ENCODE assay signal across 21 cellular contexts in the genomic region with DNA sequence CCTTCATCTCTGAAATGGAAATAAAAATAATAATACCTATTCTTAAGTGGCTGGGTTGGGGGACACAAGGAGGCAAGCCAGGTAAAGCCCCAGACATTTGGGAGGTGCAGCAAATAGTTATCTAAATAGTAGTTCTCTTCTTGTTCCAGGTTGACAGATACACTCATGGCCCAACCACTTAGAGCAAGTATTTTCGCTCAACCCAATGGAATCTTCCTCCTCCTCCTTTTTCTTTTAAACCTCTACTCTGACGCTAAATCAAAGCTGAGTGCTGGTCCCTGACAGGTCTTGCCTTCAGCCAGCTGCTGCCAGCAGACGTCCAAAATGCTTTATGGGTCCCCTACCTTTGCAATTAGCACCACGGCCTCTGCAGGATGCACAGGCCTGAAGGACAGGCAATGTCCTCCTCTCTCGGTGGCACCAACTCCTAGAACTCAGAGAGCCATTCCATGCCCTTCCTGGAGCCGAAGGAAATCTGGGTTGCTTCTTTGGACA.
DNase-seq lines count a peak whose midpoint lies in the region; ATAC-seq and TF ChIP-seq lines count a peak whose summit lies in the region.
"Had no signal": no experiment of that assay in that cellular context is flagged by ENCODE, and none has a peak within 500 bp of the region (broad histone marks: within the 10 kb centered on the region; RNA-seq: fewer than 3 reads in every experiment).

No MANE protein-coding gene starts in this region.

- no peaks in the 10 kb centered on the region for H3K9me2 ChIP-seq in Karpas-422 (replicated peaks; ENCODE audit: insufficient read depth, low read length)
- H3K9me2 ChIP-seq: SK-N-SH had no signal

- H3K4me2 ChIP-seq in neural progenitor cell (no peak overlapping the region), Karpas-422 (ENCODE audit: low read depth, low read length, poor library complexity, severe bottlenecking) (no peak overlapping the region)
- H3K4me2 ChIP-seq: SK-N-SH had no signal

- H2AFZ ChIP-seq in neural progenitor cell (replicated peaks) (no peak overlapping the region), Karpas-422 (ENCODE audit: low read length) (no peak overlapping the region)

- ATAC-seq in left cardiac atrium (no peak), foreskin keratinocyte (no peak), lower lobe of right lung (no peak)
- ATAC-seq: PC-3 had no signal

- no peak for TF ChIP-seq POLR2A in uterus (IDR thresholded peaks at IDR 0.05)

- DNase-seq in left ventricle myocardium inferior (no peak), left cardiac atrium (no peak), islet precursor cell (peak; percentile 70), neural progenitor cell (ENCODE audit: low spot score) (no peak), uterus (no peak), foreskin keratinocyte (no peak), Karpas-422 (no peak), lower lobe of right lung (no peak)
- DNase-seq: DMS53, KBM-7, NCI-H1048, NCI-H1417 treated with DMSO at 0.1 percent for 48 hours, NCI-H187, NCI-H2081 treated with DMSO at 0.1 percent for 48 hours, NCI-H2171 treated with DMSO at 0.1 percent for 48 hours, NCI-H510A treated with DMSO at 0.1 percent for 48 hours, NCI-H774, PC-3, SK-N-SH had no signal

- H3K27ac Mint-ChIP-seq in neural progenitor cell: peak overlapping the region; percentile 26

- H4K20me1 ChIP-seq in neural progenitor cell (ENCODE audit: low read depth) (no peaks in the 10 kb centered on the region), Karpas-422 (ENCODE audit: insufficient read depth, low read depth, low read length) (no peaks in the 10 kb centered on the region)

- no peaks in the 10 kb centered on the region for H3K79me2 ChIP-seq in neural progenitor cell (ENCODE audit: low read depth)
- no peaks in the 10 kb centered on the region for H3K79me2 ChIP-seq in Karpas-422 (ENCODE audit: low read length)

- H3K9me3 ChIP-seq in left ventricle myocardium inferior (replicated peaks) (no peaks in the 10 kb centered on the region), neural progenitor cell (ENCODE audit: low read depth) (no peaks in the 10 kb centered on the region), uterus (no peaks in the 10 kb centered on the region), Karpas-422 (ENCODE audit: low read length) (no peaks in the 10 kb centered on the region), lower lobe of right lung (no peaks in the 10 kb centered on the region)
- H3K9me3 ChIP-seq: HAP-1, SK-N-SH had no signal

- H3K27ac ChIP-seq in left ventricle myocardium inferior (replicated peaks) (peak overlapping the region; percentile 77), neural progenitor cell (no peak overlapping the region), uterus (peak overlapping the region; percentile 20 to 81), foreskin keratinocyte (no peak overlapping the region), Karpas-422 (ENCODE audit: low read length) (no peak overlapping the region), lower lobe of right lung (no peak overlapping the region)
- H3K27ac ChIP-seq: 22Rv1 had no signal

- no peak overlapping the region for H3K9ac ChIP-seq in neural progenitor cell
- no peak overlapping the region for H3K9ac ChIP-seq in Karpas-422 (ENCODE audit: low read length)
- H3K9ac ChIP-seq: SK-N-SH had no signal

- no peak overlapping the region for H3K4me3 ChIP-seq in left ventricle myocardium inferior
- H3K4me3 ChIP-seq in neural progenitor cell: no peak overlapping the region
- no peak overlapping the region for H3K4me3 ChIP-seq in uterus
- no peak overlapping the region for H3K4me3 ChIP-seq in Karpas-422 (ENCODE audit: low read length)
- H3K4me3 ChIP-seq in lower lobe of right lung: no peak overlapping the region
- H3K4me3 ChIP-seq: HAP-1 had no signal

- H3K4me1 ChIP-seq in left ventricle myocardium inferior (peaks cover 33% of the 10 kb centered on the region), neural progenitor cell (no peaks in the 10 kb centered on the region), uterus (no peaks in the 10 kb centered on the region), foreskin keratinocyte (peaks cover 6% of the 10 kb centered on the region), Karpas-422 (ENCODE audit: low read length) (peaks cover 6% of the 10 kb centered on the region; the same call in 1 of the 2 replicates), lower lobe of right lung (peaks cover 24% of the 10 kb centered on the region)

- H3K36me3 Mint-ChIP-seq in neural progenitor cell: no peaks in the 10 kb centered on the region

- H3K36me3 ChIP-seq in left ventricle myocardium inferior: no peaks in the 10 kb centered on the region
- no peaks in the 10 kb centered on the region for H3K36me3 ChIP-seq in neural progenitor cell
- no peaks in the 10 kb centered on the region for H3K36me3 ChIP-seq in uterus
- no peaks in the 10 kb centered on the region for H3K36me3 ChIP-seq in Karpas-422 (ENCODE audit: insufficient read depth, low read length)
- H3K36me3 ChIP-seq in lower lobe of right lung: no peaks in the 10 kb centered on the region
- H3K36me3 ChIP-seq: HAP-1 had no signal

- intact Hi-C loops in left ventricle myocardium inferior (cut with micrococcal nuclease) (no loop called here), left cardiac atrium (cut with DNase I) (no loop called here), uterus (cut with DNase I; ENCODE audit: low total_unique reads) (no loop called here), lower lobe of right lung (cut with DNase I) (no loop called here)

- peaks cover 19% of the 10 kb centered on the region for H3K27me3 Mint-ChIP-seq in neural progenitor cell (ENCODE audit: insufficient read depth, low read depth)

- no peak overlapping the region for H3K4me3 Mint-ChIP-seq in neural progenitor cell

- peaks cover 89% of the 10 kb centered on the region for H3K27me3 ChIP-seq in left ventricle myocardium inferior (ENCODE audit: low read depth)
- no peaks in the 10 kb centered on the region for H3K27me3 ChIP-seq in neural progenitor cell
- no peaks in the 10 kb centered on the region for H3K27me3 ChIP-seq in uterus
- H3K27me3 ChIP-seq in foreskin keratinocyte: no peaks in the 10 kb centered on the region
- H3K27me3 ChIP-seq in Karpas-422 (ENCODE audit: low read length): no peaks in the 10 kb centered on the region
- no peaks in the 10 kb centered on the region for H3K27me3 ChIP-seq in lower lobe of right lung (ENCODE audit: low read depth)

- no peaks in the 10 kb centered on the region for H3F3A ChIP-seq in neural progenitor cell (ENCODE audit: low read depth)

- peaks cover 45% of the 10 kb centered on the region for H3K4me1 Mint-ChIP-seq in neural progenitor cell

- TF ChIP-seq CTCF in left ventricle myocardium inferior (IDR thresholded peaks at IDR 0.05; ENCODE audit: borderline replicate concordance): no peak
- no peak for TF ChIP-seq CTCF in neural progenitor cell (IDR thresholded peaks at IDR 0.05)
- no peak for TF ChIP-seq CTCF in uterus (IDR thresholded peaks at IDR 0.05)
- no peak for TF ChIP-seq CTCF in foreskin keratinocyte (conservative IDR thresholded peaks at IDR 0.05)
- TF ChIP-seq CTCF in lower lobe of right lung (IDR thresholded peaks at IDR 0.05): no peak

- H3K9me3 Mint-ChIP-seq in neural progenitor cell: no peaks in the 10 kb centered on the region

Comparison
In these comparisons a context has a peak if more than half of its experiments do, and no peak if none do; other contexts are left out.
1. H3K27ac ChIP-seq: peak in left ventricle myocardium inferior (single experiment) and uterus (2 of 2); none in neural progenitor cell (single experiment), foreskin keratinocyte (single experiment), Karpas-422 (single experiment) and lower lobe of right lung (single experiment).